In genomic region chr3:45988100-45988761, GRCh38 we compare ENCODE assay signal across 9 cellular contexts. TPM values are rescaled to one million over a fixed set of nuclear protein-coding genes. Genes with fewer than 3 reads are reported as not detected.
A peak's percentile ranks its signal among the peaks of the same experiment; 100 is the strongest.
DNase-seq lines count a peak whose midpoint lies in the region; ATAC-seq, FAIRE-seq and TF ChIP-seq lines count a peak whose summit lies in the region.
"Had no signal": no experiment of that assay in that cellular context is flagged by ENCODE, and none has a peak within 500 bp of the region (broad histone marks: within the 10 kb centered on the region; RNA-seq: fewer than 3 reads in every experiment).

No MANE protein-coding gene starts in this region.

- peaks cover 30% of the 10 kb centered on the region for H3K79me2 ChIP-seq in HepG2 (ENCODE audit: insufficient read depth, low read length)

- no peak for TF ChIP-seq RAD21 in HepG2 (CRISPR knock-in tag; IDR thresholded peaks at IDR 0.05)

- no peaks in the 10 kb centered on the region for H4K20me1 ChIP-seq in HepG2 (ENCODE audit: insufficient read depth, low read length)

- TF ChIP-seq CTCF in NB4 (IDR thresholded peaks at IDR 0.05; ENCODE audit: low read depth, low read length) (no peak), HepG2 (CRISPR knock-in tag; IDR thresholded peaks at IDR 0.05) (no peak), suprapubic skin (IDR thresholded peaks at IDR 0.05) (no peak)

- in situ Hi-C loops in HepG2 (cut with HindIII; ENCODE audit: extremely low pct_ligation_motif_present, low pct_unique_long_range_greater_than_20kb): no loop called here

- peak overlapping the region; percentile 66 for H3K27ac ChIP-seq in angular gyrus (ENCODE audit: low read depth, low read length)
- H3K27ac ChIP-seq in HepG2 (ENCODE audit: extremely low read length, insufficient read depth, low read length): no peak overlapping the region
- H3K27ac ChIP-seq in suprapubic skin: peak overlapping the region; percentile 79

- TF ChIP-seq EP300 in HepG2 (IDR thresholded peaks at IDR 0.05; ENCODE audit: low read depth in 2 of 2, low read length in 2 of 2) (no peak), HepG2 (CRISPR knock-in tag; IDR thresholded peaks at IDR 0.05; ENCODE audit: borderline replicate concordance) (no peak), suprapubic skin (IDR thresholded peaks at IDR 0.05) (no peak)

- POLR2A ChIA-PET in HepG2 (lab: Yijun Ruan, JAX): no interaction called here

- H3K27me3 ChIP-seq in HepG2 (ENCODE audit: control insufficient read depth in 1 of 2, insufficient read depth in 2 of 2, low read length in 2 of 2) (no peaks in the 10 kb centered on the region), suprapubic skin (no peaks in the 10 kb centered on the region)

- CTCF ChIA-PET in HepG2 (lab: Yijun Ruan, JAX; ENCODE audit: low intra/inter-chr PET ratio, low total read pairs): no interaction called here

- peaks cover 49% of the 10 kb centered on the region for H3K4me1 ChIP-seq in HepG2 (ENCODE audit: insufficient read depth, low read length)
- H3K4me1 ChIP-seq in suprapubic skin: peaks cover 77% of the 10 kb centered on the region

- 71% methylated on average over 6 of the region's 6 CpGs for whole genome bisulfite sequencing in HepG2 (ENCODE audit: low lambda C conversion rate)
- 69% methylated on average over 6 of the region's 6 CpGs for WGBS in suprapubic skin

- intact Hi-C loops in HepG2 (cut with micrococcal nuclease; ENCODE audit: unreplicated experiment): no loop called here

- ATAC-seq in HepG2: no peak

- no peak for TF ChIP-seq POLR2A in NB4 (IDR thresholded peaks at IDR 0.05; ENCODE audit: extremely low read depth, insufficient read length)
- no peak for TF ChIP-seq POLR2A in HepG2 (IDR thresholded peaks at IDR 0.05; ENCODE audit: insufficient read depth in 1 of 2, low read depth in 2 of 2, low read length in 2 of 2)
- no peak for TF ChIP-seq POLR2A in suprapubic skin (IDR thresholded peaks at IDR 0.05)

- H2AFZ ChIP-seq in HepG2 (ENCODE audit: low read length): no peak overlapping the region

- H3K4me2 ChIP-seq in HepG2 (ENCODE audit: low read depth, low read length): no peak overlapping the region; the same call in 1 of the 2 replicates

- H3K36me3 ChIP-seq in HepG2 (replicated peaks in 1 of 2; ENCODE audit: control insufficient read depth in 1 of 2, insufficient read depth in 2 of 2, low read length in 2 of 2) (peaks cover 1 to 18% of the 10 kb centered on the region in 2 experiments; a peak in 3 of 5 replicates), suprapubic skin (peaks cover 16% of the 10 kb centered on the region)

- BruUV-seq in HepG2 (replicated peaks; lab: Mats Ljungman, UMichigan): no TSS peak

- H3K9me3 ChIP-seq in HepG2 (ENCODE audit: low read length): no peaks in the 10 kb centered on the region
- no peaks in the 10 kb centered on the region for H3K9me3 ChIP-seq in suprapubic skin

- no peak overlapping the region for H3K9ac ChIP-seq in HepG2 (ENCODE audit: insufficient read depth, low read depth, low read length)

- FAIRE-seq in HepG2 (lab: Jason Lieb, UNC): no peak
- FAIRE-seq: H1 had no signal

- peak; percentile 75 for DNase-seq in NB4 (ENCODE audit: low read depth)
- no peak for DNase-seq in HepG2 (ENCODE audit: low spot score)
- DNase-seq in suprapubic skin (ENCODE audit: low spot score in 2 of 2): peak in 1 of 2 donors; percentile 78
- DNase-seq in NCI-H187 (lab: John Stamatoyannopoulos, UW): no peak
- no peak for DNase-seq in COLO668 (lab: John Stamatoyannopoulos, UW; ENCODE audit: unreplicated experiment)
- DNase-seq in iPS-NIHi11 (ENCODE audit: low spot score): no peak

- H3K4me3 ChIP-seq in NB4 (ENCODE audit: low read depth, low read length) (no peak overlapping the region), HepG2 (replicated peaks in 1 of 3; ENCODE audit: insufficient read depth in 1 of 3, low read depth in 2 of 3, low read length in 3 of 3) (no peak overlapping the region), suprapubic skin (no peak overlapping the region)

TF ChIP-seq in HepG2, 621 proteins besides CTCF, POLR2A, EP300 and RAD21:
- TF ChIP-seq FOSL1 (CRISPR knock-in tag; IDR thresholded peaks at IDR 0.05; ENCODE audit: borderline replicate concordance) (no peak), CEBPB (IDR thresholded peaks at IDR 0.05; ENCODE audit: borderline replicate concordance, low read depth, low read length) (peak; percentile 64; the same call in 1 of the 2 replicates)

RNA-seq across cellular contexts. Expression of gene FYCO1, which starts 7.4 kb away (rescaled TPM):
- total RNA-seq in HepG2 (2016; rRNA removed; fragmentation: Illumina TruSeq; extraction: Trizol) (2.7 and 4.9 TPM in 2 replicates), suprapubic skin (10 to 100 TPM; 45.3 to 64.5 (median 53.7) TPM)
- total RNA-seq in HepG2 (2016; cell fraction: cytosol; rRNA removed; fragmentation: Illumina TruSeq; extraction: Trizol; ENCODE audit: low read depth): 0.44 and 0.51 TPM in 2 replicates
- 2.3 and 4.4 TPM in 2 replicates for total RNA-seq in HepG2 (2016; cell fraction: insoluble cytoplasmic fraction; rRNA removed; fragmentation: Illumina TruSeq; extraction: Trizol)
- total RNA-seq in HepG2 (2016; cell fraction: membrane; rRNA removed; fragmentation: Illumina TruSeq; extraction: Trizol): 1.7 and 1.8 TPM in 2 replicates
- total RNA-seq in HepG2 (2016; cell fraction: nucleus; rRNA removed; fragmentation: Illumina TruSeq; extraction: Trizol): 6.1 and 6.5 TPM in 2 replicates
- 4.2 and 6.0 TPM in 2 replicates for polyA plus RNA-seq in HepG2 (2011; rRNA removed)
- 2.8 and 3.3 TPM in 2 replicates for polyA plus RNA-seq in HepG2 (2011; cell fraction: cytosol; rRNA removed)
- polyA plus RNA-seq in HepG2 (2011; cell fraction: nucleus; rRNA removed): 7.9 and 8.8 TPM in 2 replicates
- polyA plus RNA-seq in HepG2 (2012): 4.1 and 4.9 TPM in 2 replicates
- 0.37 and 0.40 TPM in 2 replicates for polyA plus RNA-seq in HepG2 (2016; cell fraction: cytosol; fragmentation: Illumina TruSeq; extraction: Trizol; ENCODE audit: low read depth)
- 4.1 and 5.1 TPM in 2 replicates for polyA plus RNA-seq in HepG2 (2016; cell fraction: insoluble cytoplasmic fraction; fragmentation: Illumina TruSeq; extraction: Trizol; ENCODE audit: low read depth)
- polyA plus RNA-seq in HepG2 (2016; cell fraction: membrane; fragmentation: Illumina TruSeq; extraction: Trizol; ENCODE audit: low read depth): 0.71 and 0.74 TPM in 2 replicates
- 7.0 and 7.3 TPM in 2 replicates for polyA plus RNA-seq in HepG2 (2016; cell fraction: nucleus; fragmentation: Illumina TruSeq; extraction: Trizol; ENCODE audit: insufficient read depth, low read depth)
- 15.1 and 17.0 TPM in 2 replicates for polyA minus RNA-seq in HepG2 (2011; rRNA and poly(A)+ RNA removed; ENCODE audit: low replicate concordance)
- polyA minus RNA-seq in HepG2 (2011; cell fraction: cytosol; rRNA and poly(A)+ RNA removed): 3.4 and 4.2 TPM in 2 replicates
- 10.8 and 19.3 TPM in 2 replicates for polyA minus RNA-seq in HepG2 (2011; cell fraction: nucleus; rRNA and poly(A)+ RNA removed)

RNA-seq across cellular contexts. Expression of gene XCR1, which starts 39.1 kb away (rescaled TPM):
- total RNA-seq in HepG2 (2016; rRNA removed; fragmentation: Illumina TruSeq; extraction: Trizol) (not detected in 2 replicates), suprapubic skin (1 to 10 TPM in 2 of 4 donors, under 1 TPM in 1, not detected in 1; 0.93 to 7.2 (median 1.9) TPM)
- not detected in 2 replicates for total RNA-seq in HepG2 (2016; cell fraction: cytosol; rRNA removed; fragmentation: Illumina TruSeq; extraction: Trizol; ENCODE audit: low read depth)
- not detected in 2 replicates for total RNA-seq in HepG2 (2016; cell fraction: insoluble cytoplasmic fraction; rRNA removed; fragmentation: Illumina TruSeq; extraction: Trizol)
- not detected in 2 replicates for total RNA-seq in HepG2 (2016; cell fraction: membrane; rRNA removed; fragmentation: Illumina TruSeq; extraction: Trizol)
- not detected in 2 replicates for total RNA-seq in HepG2 (2016; cell fraction: nucleus; rRNA removed; fragmentation: Illumina TruSeq; extraction: Trizol)
- polyA plus RNA-seq in HepG2 (2011; rRNA removed): not detected in 2 replicates
- polyA plus RNA-seq in HepG2 (2011; cell fraction: cytosol; rRNA removed): not detected in 2 replicates
- not detected in 2 replicates for polyA plus RNA-seq in HepG2 (2011; cell fraction: nucleus; rRNA removed)
- not detected in 2 replicates for polyA plus RNA-seq in HepG2 (2012)
- not detected in 2 replicates for polyA plus RNA-seq in HepG2 (2016; cell fraction: cytosol; fragmentation: Illumina TruSeq; extraction: Trizol; ENCODE audit: low read depth)
- not detected in 2 replicates for polyA plus RNA-seq in HepG2 (2016; cell fraction: insoluble cytoplasmic fraction; fragmentation: Illumina TruSeq; extraction: Trizol; ENCODE audit: low read depth)
- not detected in 2 replicates for polyA plus RNA-seq in HepG2 (2016; cell fraction: membrane; fragmentation: Illumina TruSeq; extraction: Trizol; ENCODE audit: low read depth)
- not detected in 2 replicates for polyA plus RNA-seq in HepG2 (2016; cell fraction: nucleus; fragmentation: Illumina TruSeq; extraction: Trizol; ENCODE audit: insufficient read depth, low read depth)
- polyA minus RNA-seq in HepG2 (2011; rRNA and poly(A)+ RNA removed; ENCODE audit: low replicate concordance): 0.05 TPM in 1 of 2 replicates, not detected in the other
- not detected in 2 replicates for polyA minus RNA-seq in HepG2 (2011; cell fraction: cytosol; rRNA and poly(A)+ RNA removed)
- not detected in 2 replicates for polyA minus RNA-seq in HepG2 (2011; cell fraction: nucleus; rRNA and poly(A)+ RNA removed)
- total RNA-seq: H1, neural crest cell had no signal

RNA-seq across cellular contexts. Expression of gene CXCR6, which starts 45.0 kb away (rescaled TPM):
- total RNA-seq in HepG2 (2016; rRNA removed; fragmentation: Illumina TruSeq; extraction: Trizol): not detected in 2 replicates
- not detected in 2 replicates for total RNA-seq in HepG2 (2016; cell fraction: cytosol; rRNA removed; fragmentation: Illumina TruSeq; extraction: Trizol; ENCODE audit: low read depth)
- not detected in 2 replicates for total RNA-seq in HepG2 (2016; cell fraction: insoluble cytoplasmic fraction; rRNA removed; fragmentation: Illumina TruSeq; extraction: Trizol)
- total RNA-seq in HepG2 (2016; cell fraction: membrane; rRNA removed; fragmentation: Illumina TruSeq; extraction: Trizol): not detected in 2 replicates
- total RNA-seq in HepG2 (2016; cell fraction: nucleus; rRNA removed; fragmentation: Illumina TruSeq; extraction: Trizol): not detected in 2 replicates
- not detected in 2 replicates for polyA plus RNA-seq in HepG2 (2011; rRNA removed)
- polyA plus RNA-seq in HepG2 (2011; cell fraction: cytosol; rRNA removed): not detected in 2 replicates
- not detected in 2 replicates for polyA plus RNA-seq in HepG2 (2011; cell fraction: nucleus; rRNA removed)
- polyA plus RNA-seq in HepG2 (2012): 0.07 and 0.17 TPM in 2 replicates
- not detected in 2 replicates for polyA plus RNA-seq in HepG2 (2016; cell fraction: cytosol; fragmentation: Illumina TruSeq; extraction: Trizol; ENCODE audit: low read depth)
- not detected in 2 replicates for polyA plus RNA-seq in HepG2 (2016; cell fraction: insoluble cytoplasmic fraction; fragmentation: Illumina TruSeq; extraction: Trizol; ENCODE audit: low read depth)
- polyA plus RNA-seq in HepG2 (2016; cell fraction: membrane; fragmentation: Illumina TruSeq; extraction: Trizol; ENCODE audit: low read depth): not detected in 2 replicates
- polyA plus RNA-seq in HepG2 (2016; cell fraction: nucleus; fragmentation: Illumina TruSeq; extraction: Trizol; ENCODE audit: insufficient read depth, low read depth): not detected in 2 replicates
- polyA minus RNA-seq in HepG2 (2011; rRNA and poly(A)+ RNA removed; ENCODE audit: low replicate concordance): not detected in 2 replicates
- not detected in 2 replicates for polyA minus RNA-seq in HepG2 (2011; cell fraction: cytosol; rRNA and poly(A)+ RNA removed)
- not detected in 2 replicates for polyA minus RNA-seq in HepG2 (2011; cell fraction: nucleus; rRNA and poly(A)+ RNA removed)
- under 1 TPM in 2 of 4 donors, not detected in 2; 0.23 to 0.59 TPM for total RNA-seq in suprapubic skin
- total RNA-seq: H1, neural crest cell had no signal
- polyA plus RNA-seq: H1 had no signal

Comparison
In these comparisons a context has a peak if more than half of its experiments do, and no peak if none do; other contexts are left out.
1. RNA of gene FYCO1, which starts 7.4 kb away (total RNA-seq): 45.3 to 64.5 TPM in suprapubic skin; 0.44 to 6.5 TPM in HepG2; every median in the first group is over 4 times any median in the second.